31 cellular contexts compared by ENCODE assay signal in genomic region chr20:23311932-23312331, GRCh38.
"Had no signal": no experiment of that assay in that cellular context is flagged by ENCODE, and none has a peak within 500 bp of the region (broad histone marks: within the 10 kb centered on the region; RNA-seq: fewer than 3 reads in every experiment).

No MANE protein-coding gene starts in this region.

- H3K27ac ChIP-seq: breast epithelium, epithelial cell of prostate, pancreas, prostate gland, sigmoid colon, stomach, thyroid gland, upper lobe of left lung, vagina, WERI-Rb-1 had no signal

- H3K4me1 Mint-ChIP-seq: activated CD4-positive, alpha-beta T cell treated with anti-CD3 and anti-CD28 coated beads, Interleukin-2, amount 10 ng/mL, durations not matched to agents 24 days and 14 days; endodermal cell; stimulated activated naive B cell treated with anti-CD40 and anti-IgM and Interleukin-4, amounts not matched to agents 10 μg/mL and 1 μg/mL and 100 μg/mL, for 72 hours had no signal

- H3K4me2 ChIP-seq: smooth muscle cell had no signal

- H3K9me3 Mint-ChIP-seq: activated CD4-positive, alpha-beta memory T cell treated with anti-CD3 and anti-CD28 coated beads for 36 hours; activated CD4-positive, alpha-beta T cell treated with anti-CD3 and anti-CD28 coated beads, Interleukin-2, amount 10 ng/mL, durations not matched to agents 24 days and 14 days; stimulated activated naive B cell treated with anti-CD40 and anti-IgM and Interleukin-4, amounts not matched to agents 10 μg/mL and 1 μg/mL and 100 μg/mL, for 72 hours had no signal

- H3K4me1 ChIP-seq: breast epithelium, pancreas, prostate gland, sigmoid colon, thyroid gland, vagina had no signal

- FAIRE-seq: frontal cortex, islet of Langerhans, pancreas had no signal

- H3K36me3 Mint-ChIP-seq: activated CD4-positive, alpha-beta memory T cell treated with anti-CD3 and anti-CD28 coated beads for 36 hours had no signal

- H3K36me3 ChIP-seq: breast epithelium, pancreas, prostate gland, sigmoid colon, stomach, thyroid gland, upper lobe of left lung, vagina, WERI-Rb-1 had no signal

- H3K27ac Mint-ChIP-seq: activated CD4-positive, alpha-beta memory T cell treated with anti-CD3 and anti-CD28 coated beads for 36 hours; activated CD4-positive, alpha-beta T cell treated with anti-CD3 and anti-CD28 coated beads, Interleukin-2, amount 10 ng/mL, durations not matched to agents 24 days and 14 days; activated T-helper 17 cell treated with anti-CD3 and anti-CD28 coated beads, Interleukin-2, amount 50 U/mL, for 72 hours; endodermal cell; nephron; stimulated activated naive B cell treated with anti-CD40 and anti-IgM and Interleukin-4, amounts not matched to agents 10 μg/mL and 1 μg/mL and 100 μg/mL, for 72 hours had no signal

- H3K4me3 Mint-ChIP-seq: activated CD4-positive, alpha-beta memory T cell treated with anti-CD3 and anti-CD28 coated beads for 36 hours; activated CD4-positive, alpha-beta T cell treated with anti-CD3 and anti-CD28 coated beads, Interleukin-2, amount 10 ng/mL, durations not matched to agents 24 days and 14 days; activated T-helper 17 cell treated with anti-CD3 and anti-CD28 coated beads, Interleukin-2, amount 50 U/mL, for 72 hours; endodermal cell; nephron; stimulated activated naive B cell treated with anti-CD40 and anti-IgM and Interleukin-4, amounts not matched to agents 10 μg/mL and 1 μg/mL and 100 μg/mL, for 72 hours had no signal

- H3K4me3 ChIP-seq: breast epithelium, mucosa of descending colon, pancreas, prostate gland, sigmoid colon, smooth muscle cell, stomach, thyroid gland, upper lobe of left lung, vagina had no signal

- DNase-seq: activated CD4-positive, alpha-beta memory T cell treated with anti-CD3 and anti-CD28 coated beads for 36 hours; activated CD4-positive, alpha-beta T cell treated with anti-CD3 and anti-CD28 coated beads, Interleukin-2, amount 10 ng/mL, durations not matched to agents 24 days and 14 days; activated CD8-positive, alpha-beta memory T cell treated with anti-CD3 and anti-CD28 coated beads, Interleukin-2, amount 50 U/mL, for 4 hours; activated gamma-delta T cell treated with Interleukin-2 at 50 U/mL for 16 hours; activated naive CD4-positive, alpha-beta T cell treated with anti-CD3 and anti-CD28 coated beads, Interleukin-2, amount 50 U/mL, for 16 hours; activated T-cell treated with anti-CD3 and anti-CD28 coated beads, Interleukin-2, amount 50 U/mL, for 1 hour; amygdala; central memory CD4-positive, alpha-beta T cell; endodermal cell; left ventricle myocardium superior; mucosa of descending colon; stimulated activated CD4-positive, alpha-beta T cell treated with anti-CD3 and anti-CD28 coated beads, Interleukin-15, amount 100 ng/mL, for 24 hours; stimulated activated CD4-positive, alpha-beta T cell treated with anti-CD3 and anti-CD28 coated beads, Interleukin-2, amount 100 ng/mL, for 24 hours; stimulated activated naive B cell treated with anti-CD40 and anti-IgM and Interleukin-4, amounts not matched to agents 10 μg/mL and 1 μg/mL and 100 μg/mL, for 72 hours; stomach; T-helper 2 cell; thyroid gland; upper lobe of left lung; WERI-Rb-1 had no signal

- H3K27me3 ChIP-seq: breast epithelium, pancreas, sigmoid colon, stomach, thyroid gland, upper lobe of left lung, vagina had no signal

- H3K9me3 ChIP-seq: breast epithelium, mucosa of descending colon, pancreas, prostate gland, sigmoid colon, stomach, thyroid gland, upper lobe of left lung, vagina had no signal

- ATAC-seq: activated CD4-positive, CD25-positive, alpha-beta regulatory T cell treated with anti-CD3 and anti-CD28 coated beads, Interleukin-2, amount 50 U/mL, for 24 hours; activated T-helper 17 cell treated with anti-CD3 and anti-CD28 coated beads, Interleukin-2, amount 50 U/mL, for 72 hours; left ventricle myocardium superior; mucosa of descending colon; pancreas; stimulated activated naive B cell treated with anti-CD40 and anti-IgM and Interleukin-4, amounts not matched to agents 10 μg/mL and 1 μg/mL and 100 μg/mL, for 72 hours had no signal
